In the genomic region with DNA sequence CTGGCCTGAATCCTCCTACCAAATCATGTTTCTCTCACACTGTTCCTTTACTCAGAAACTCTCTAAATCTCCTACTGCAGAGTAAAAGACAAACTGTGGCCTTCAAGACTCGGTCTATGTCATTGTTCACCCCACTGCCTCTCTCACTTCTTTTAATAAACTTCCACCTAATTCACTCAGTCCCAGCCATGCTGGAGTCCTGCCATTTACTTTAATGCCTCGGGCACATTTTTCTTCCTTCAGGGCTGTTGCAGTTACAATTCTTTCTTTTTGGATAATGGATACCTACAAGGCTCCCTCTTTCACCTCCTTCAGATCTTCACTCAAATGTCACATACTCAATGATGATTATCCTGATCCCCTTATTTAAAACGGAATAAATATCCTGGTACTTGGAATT, we compare ENCODE assay signal across 21 cellular contexts.
"Had no signal": no experiment of that assay in that cellular context is flagged by ENCODE, and none has a peak within 500 bp of the region (broad histone marks: within the 10 kb centered on the region; RNA-seq: fewer than 3 reads in every experiment).

No MANE protein-coding gene starts in this region.

- H3K4me3 Mint-ChIP-seq: activated CD4-positive, alpha-beta memory T cell treated with anti-CD3 and anti-CD28 coated beads for 36 hours; activated naive CD8-positive, alpha-beta T cell treated with anti-CD3 and anti-CD28 coated beads, Interleukin-2, amount 10 ng/mL, durations not matched to agents 7 days and 5 days; naive B cell had no signal

- DNase-seq: activated CD4-positive, alpha-beta memory T cell treated with anti-CD3 and anti-CD28 coated beads for 36 hours; activated CD4-positive, alpha-beta T cell treated with anti-CD3 and anti-CD28 coated beads for 4 hours; activated CD4-positive, CD25-positive, alpha-beta regulatory T cell; activated naive CD4-positive, alpha-beta T cell treated with Interleukin-2 at 50 U/mL for 16 hours; activated naive CD8-positive, alpha-beta T cell treated with anti-CD3 and anti-CD28 coated beads, Interleukin-2, amount 10 ng/mL, durations not matched to agents 7 days and 5 days; activated T-cell treated with anti-CD3 and anti-CD28 coated beads, Interleukin-2, amount 50 U/mL, for 48 hours; amygdala; cortex of kidney; kidney; lower lobe of right lung; mesendoderm; naive B cell; stimulated activated CD4-positive, alpha-beta T cell treated with anti-CD3 and anti-CD28 coated beads, Interleukin-4, amount 100 ng/mL, for 1 hour; stimulated activated naive CD4-positive, alpha-beta T cell; T1000; testis; uterus had no signal

- H3K36me3 ChIP-seq: cardiac muscle cell, lower lobe of right lung, uterus had no signal

- H3K27ac ChIP-seq: cardiac muscle cell, epithelial cell of prostate, lower lobe of right lung, testis, uterus had no signal

- H3K4me3 ChIP-seq: cardiac muscle cell, lower lobe of right lung, testis, uterus had no signal

- H3K36me3 Mint-ChIP-seq: activated CD4-positive, alpha-beta memory T cell treated with anti-CD3 and anti-CD28 coated beads for 36 hours; activated naive CD8-positive, alpha-beta T cell treated with anti-CD3 and anti-CD28 coated beads, Interleukin-2, amount 10 ng/mL, durations not matched to agents 7 days and 5 days; naive B cell had no signal

- H3K9me3 Mint-ChIP-seq: activated naive CD8-positive, alpha-beta T cell treated with anti-CD3 and anti-CD28 coated beads, Interleukin-2, amount 10 ng/mL, durations not matched to agents 7 days and 5 days had no signal

- H3K27me3 ChIP-seq: cardiac muscle cell, testis, uterus had no signal

- H3K27ac Mint-ChIP-seq: activated CD4-positive, alpha-beta memory T cell treated with anti-CD3 and anti-CD28 coated beads for 36 hours; activated naive CD8-positive, alpha-beta T cell treated with anti-CD3 and anti-CD28 coated beads, Interleukin-2, amount 10 ng/mL, durations not matched to agents 7 days and 5 days; progenitor cell of endocrine pancreas had no signal

- ATAC-seq: left lobe of liver, lower lobe of right lung had no signal

- H3K4me1 ChIP-seq: lower lobe of right lung, uterus had no signal

- H3K27me3 Mint-ChIP-seq: activated CD4-positive, alpha-beta memory T cell treated with anti-CD3 and anti-CD28 coated beads for 36 hours; activated naive CD8-positive, alpha-beta T cell treated with anti-CD3 and anti-CD28 coated beads, Interleukin-2, amount 10 ng/mL, durations not matched to agents 7 days and 5 days; naive B cell; progenitor cell of endocrine pancreas had no signal

- H3K9me3 ChIP-seq: lower lobe of right lung, testis, uterus had no signal

- H3K4me1 Mint-ChIP-seq: activated naive CD8-positive, alpha-beta T cell treated with anti-CD3 and anti-CD28 coated beads, Interleukin-2, amount 10 ng/mL, durations not matched to agents 7 days and 5 days; naive B cell had no signal
